ENCODE assay signal across 1 cellular context in genomic region chr17:35142467-35142796, GRCh38.
TF ChIP-seq lines count a peak whose summit lies in the region.

No MANE protein-coding gene starts in this region.

TF ChIP-seq in IMR-90, 13 proteins besides CTCF, POLR2A, EP300 and RAD21:
- TF ChIP-seq MAFK (IDR thresholded peaks at IDR 0.05; ENCODE audit: low read depth, low read length) = no peak
- no peak for TF ChIP-seq MAZ (IDR thresholded peaks at IDR 0.05; ENCODE audit: borderline replicate concordance, low read depth, low read length)
- no peak for TF ChIP-seq NFE2L2 (IDR thresholded peaks at IDR 0.05; ENCODE audit: low read depth, low read length)
- no peak for TF ChIP-seq USF2 (IDR thresholded peaks at IDR 0.05; ENCODE audit: low read depth, low read length)
- no peak for TF ChIP-seq RFX5 (IDR thresholded peaks at IDR 0.05; ENCODE audit: low read depth, low read length)
- no peak for TF ChIP-seq BHLHE40 (IDR thresholded peaks at IDR 0.05; ENCODE audit: low read depth, low read length)
- TF ChIP-seq CEBPB (IDR thresholded peaks at IDR 0.05; ENCODE audit: low read depth, low read length) = no peak
- no peak for TF ChIP-seq MXI1 (IDR thresholded peaks at IDR 0.05; ENCODE audit: borderline replicate concordance, low read depth, low read length)
- no peak for TF ChIP-seq RCOR1 (IDR thresholded peaks at IDR 0.05; ENCODE audit: insufficient replicate concordance, low read length)
- TF ChIP-seq ELK1 (IDR thresholded peaks at IDR 0.05; ENCODE audit: borderline replicate concordance, low read depth, low read length) = no peak
- TF ChIP-seq SMC3 (IDR thresholded peaks at IDR 0.05; ENCODE audit: low read depth, low read length) = no peak
- no peak for TF ChIP-seq FOS (IDR thresholded peaks at IDR 0.05; ENCODE audit: low read depth, low read length)
- TF ChIP-seq CHD1 (IDR thresholded peaks at IDR 0.05; ENCODE audit: low read depth, low read length) = no peak
